In the genomic region with DNA sequence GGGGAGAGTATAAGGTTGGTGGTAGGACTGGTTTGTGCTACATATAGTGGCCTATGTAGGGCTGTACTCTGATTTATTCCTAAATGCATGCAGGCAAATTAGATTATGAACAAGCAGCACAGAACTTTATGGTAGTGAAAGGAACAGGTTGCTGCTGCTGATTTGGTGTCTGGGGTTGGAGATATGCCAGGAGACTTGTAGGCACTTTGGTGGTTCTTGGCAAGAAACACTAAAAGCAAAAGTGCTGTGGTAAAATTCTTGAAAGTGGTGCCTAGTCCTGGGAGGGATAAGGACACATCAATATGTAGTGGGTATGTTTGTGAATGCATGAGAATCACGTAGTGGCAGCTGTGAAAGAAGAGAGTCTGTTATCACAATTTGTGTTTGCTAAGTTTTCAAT, we compare ENCODE assay signal across 22 cellular contexts.
"Had no signal": no experiment of that assay in that cellular context is flagged by ENCODE, and none has a peak within 500 bp of the region (broad histone marks: within the 10 kb centered on the region; RNA-seq: fewer than 3 reads in every experiment).

No MANE protein-coding gene starts in this region.

- DNase-seq: nephron progenitor cell; nucleus accumbens; pancreas; right cardiac atrium; right lobe of liver; sigmoid colon; small intestine; stimulated activated CD4-positive, alpha-beta T cell treated with anti-CD3 and anti-CD28 coated beads, Interleukin-15, amount 100 ng/mL, for 24 hours; stimulated activated CD4-positive, alpha-beta T cell treated with anti-CD3 and anti-CD28 coated beads, Interleukin-2, amount 100 ng/mL, for 24 hours; stimulated activated CD4-positive, alpha-beta T cell treated with anti-CD3 and anti-CD28 coated beads, Interleukin-2, amount 100 ng/mL, for 48 hours; stimulated activated CD4-positive, alpha-beta T cell treated with anti-CD3 and anti-CD28 coated beads, Interleukin-4, amount 100 ng/mL, for 24 hours; stimulated activated naive B cell treated with anti-CD40 and anti-IgM and Interleukin-4, amounts not matched to agents 10 μg/mL and 1 μg/mL and 100 μg/mL, for 72 hours; stimulated activated naive CD4-positive, alpha-beta T cell treated with Interleukin-2 at 50 U/mL for 16 hours; stomach; thyroid gland; trophoblast cell; upper lobe of left lung had no signal

- H3K27me3 ChIP-seq: neutrophil, pancreas, right lobe of liver, sigmoid colon, stomach, thyroid gland, tibial nerve, upper lobe of left lung, vagina had no signal

- H3K36me3 ChIP-seq: neutrophil, pancreas, prostate gland, right lobe of liver, sigmoid colon, stomach, thoracic aorta, thyroid gland, tibial nerve, upper lobe of left lung, vagina had no signal

- H3K27ac ChIP-seq: neutrophil, pancreas, prostate gland, right lobe of liver, sigmoid colon, stomach, thoracic aorta, thyroid gland, tibial nerve, upper lobe of left lung, vagina had no signal

- H3K4me1 ChIP-seq: pancreas, prostate gland, right lobe of liver, sigmoid colon, stomach, thyroid gland, tibial nerve, upper lobe of left lung, vagina had no signal

- H3K4me3 ChIP-seq: pancreas, prostate gland, right lobe of liver, sigmoid colon, stomach, thoracic aorta, thyroid gland, tibial nerve, upper lobe of left lung, vagina had no signal

- H3K9me3 ChIP-seq: neutrophil, pancreas, prostate gland, right lobe of liver, thoracic aorta, thyroid gland, vagina had no signal
